ENCODE assay signal across 11 cellular contexts in the genomic region with DNA sequence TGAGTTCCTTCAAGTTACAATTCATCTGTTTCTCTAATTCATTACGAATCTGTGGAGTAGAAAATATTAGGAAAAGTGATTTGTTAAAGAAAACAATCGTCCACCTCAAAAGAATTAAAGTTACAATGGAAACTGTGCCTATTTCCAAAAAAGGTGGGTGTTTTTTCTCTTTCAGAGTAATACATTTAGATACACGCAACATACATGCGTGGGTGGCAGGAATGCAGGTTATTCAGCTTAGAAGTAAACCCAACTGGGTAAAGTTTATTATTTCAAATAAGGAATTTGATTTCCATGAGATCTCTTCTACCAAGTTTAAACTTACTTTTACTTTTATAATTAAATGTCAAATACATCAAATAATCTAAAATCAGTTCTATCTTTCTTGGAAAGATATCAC. TPM values are rescaled to one million over a fixed set of nuclear protein-coding genes. Genes with fewer than 3 reads are reported as not detected.
DNase-seq lines count a peak whose midpoint lies in the region; ATAC-seq lines count a peak whose summit lies in the region.
"Had no signal": no experiment of that assay in that cellular context is flagged by ENCODE, and none has a peak within 500 bp of the region (broad histone marks: within the 10 kb centered on the region; RNA-seq: fewer than 3 reads in every experiment).

No MANE protein-coding gene starts in this region.

- no peak overlapping the region for H2BK5ac ChIP-seq in mesendoderm (ENCODE audit: low read length)

- H4K8ac ChIP-seq in mesendoderm (ENCODE audit: low read depth, low read length): no peak overlapping the region

- no peaks in the 10 kb centered on the region for H3K27me3 Mint-ChIP-seq in activated T-helper 17 cell treated with anti-CD3 and anti-CD28 coated beads, Interleukin-2, amount 50 U/mL, for 72 hours
- H3K27me3 Mint-ChIP-seq: central memory CD8-positive, alpha-beta T cell; stimulated activated naive CD8-positive, alpha-beta T cell treated with anti-CD3 and anti-CD28 coated beads, Interleukin-15, Interleukin-2, amounts not matched to agents 100 ng/mL and 50 ng/mL, for 24 hours had no signal

- H3K36me3 ChIP-seq in HUES48 (ENCODE audit: control insufficient read depth, insufficient read depth, low read length) (peaks cover 53% of the 10 kb centered on the region), stomach smooth muscle (ENCODE audit: control insufficient read depth in 2 of 2, insufficient read depth in 2 of 2, low read length in 2 of 2) (peaks cover 15 to 16% of the 10 kb centered on the region in 2 donors), mesendoderm (ENCODE audit: control insufficient read depth, insufficient read depth, low read length) (peaks cover 2% of the 10 kb centered on the region)

- H3K4me3 ChIP-seq in HUES48 (ENCODE audit: low read depth, low read length): no peak overlapping the region
- H3K4me3 ChIP-seq in stomach smooth muscle (ENCODE audit: low read length in 2 of 2): no peak overlapping the region
- H3K4me3 ChIP-seq in mesendoderm (ENCODE audit: low read length): no peak overlapping the region
- H3K4me3 ChIP-seq: mucosa of descending colon had no signal

- H3K79me1 ChIP-seq in mesendoderm (ENCODE audit: low read length): no peaks in the 10 kb centered on the region

- no peak overlapping the region for H3K56ac ChIP-seq in mesendoderm (ENCODE audit: low read length)

- DNase-seq in iris pigment epithelial cell (ENCODE audit: low read depth) (peak; percentile 75), mesendoderm (no peak)
- DNase-seq in activated CD8-positive, alpha-beta memory T cell treated with anti-CD3 and anti-CD28 coated beads for 24 hours: no peak
- DNase-seq: NCI-H146 had no signal

- no peak overlapping the region for H3K23ac ChIP-seq in mesendoderm (ENCODE audit: low read length)

- H3K4me1 Mint-ChIP-seq in activated T-helper 17 cell treated with anti-CD3 and anti-CD28 coated beads, Interleukin-2, amount 50 U/mL, for 72 hours: no peaks in the 10 kb centered on the region
- H3K4me1 Mint-ChIP-seq: central memory CD8-positive, alpha-beta T cell had no signal

- H3K9ac ChIP-seq in HUES48 (ENCODE audit: low read depth, low read length) (no peak overlapping the region), stomach smooth muscle (ENCODE audit: low read length in 2 of 2) (peak overlapping the region in 1 of 2 donors; percentile 62), mesendoderm (ENCODE audit: low read length) (no peak overlapping the region)

- ATAC-seq in activated T-helper 17 cell treated with anti-CD3 and anti-CD28 coated beads, Interleukin-2, amount 50 U/mL, for 72 hours (replicated peaks): no peak
- ATAC-seq in GM21447 (IDR thresholded peaks at IDR 0.05; ENCODE audit: unreplicated experiment): no peak

- peak overlapping the region; percentile 24 for H3K27ac Mint-ChIP-seq in activated T-helper 17 cell treated with anti-CD3 and anti-CD28 coated beads, Interleukin-2, amount 50 U/mL, for 72 hours
- H3K27ac Mint-ChIP-seq: stimulated activated naive CD8-positive, alpha-beta T cell treated with anti-CD3 and anti-CD28 coated beads, Interleukin-15, Interleukin-2, amounts not matched to agents 100 ng/mL and 50 ng/mL, for 24 hours had no signal

- H3K79me2 ChIP-seq in mesendoderm (ENCODE audit: control insufficient read depth, insufficient read depth, low read length): no peaks in the 10 kb centered on the region

- H3K27ac ChIP-seq in HUES48 (ENCODE audit: low read depth, low read length) (peak overlapping the region; percentile 74), stomach smooth muscle (ENCODE audit: low read length) (peak overlapping the region; percentile 93), mesendoderm (ENCODE audit: low read depth, low read length) (no peak overlapping the region)

- no peak overlapping the region for H3K4ac ChIP-seq in mesendoderm (ENCODE audit: low read depth, low read length)

- H3K9me3 ChIP-seq in HUES48 (ENCODE audit: control insufficient read depth, insufficient read depth, low read length): no peaks in the 10 kb centered on the region
- no peaks in the 10 kb centered on the region for H3K9me3 ChIP-seq in stomach smooth muscle (ENCODE audit: control insufficient read depth in 2 of 2, low read length in 2 of 2)
- H3K9me3 ChIP-seq: mucosa of descending colon had no signal

- no peak overlapping the region for H3K4me3 Mint-ChIP-seq in activated T-helper 17 cell treated with anti-CD3 and anti-CD28 coated beads, Interleukin-2, amount 50 U/mL, for 72 hours
- H3K4me3 Mint-ChIP-seq: central memory CD8-positive, alpha-beta T cell; stimulated activated naive CD8-positive, alpha-beta T cell treated with anti-CD3 and anti-CD28 coated beads, Interleukin-15, Interleukin-2, amounts not matched to agents 100 ng/mL and 50 ng/mL, for 24 hours had no signal

- no peaks in the 10 kb centered on the region for H3K9me3 Mint-ChIP-seq in activated T-helper 17 cell treated with anti-CD3 and anti-CD28 coated beads, Interleukin-2, amount 50 U/mL, for 72 hours
- H3K9me3 Mint-ChIP-seq: central memory CD8-positive, alpha-beta T cell; stimulated activated naive CD8-positive, alpha-beta T cell treated with anti-CD3 and anti-CD28 coated beads, Interleukin-15, Interleukin-2, amounts not matched to agents 100 ng/mL and 50 ng/mL, for 24 hours had no signal

- H3K4me2 ChIP-seq in mesendoderm (ENCODE audit: low read length): no peak overlapping the region

- H3K36me3 Mint-ChIP-seq in activated T-helper 17 cell treated with anti-CD3 and anti-CD28 coated beads, Interleukin-2, amount 50 U/mL, for 72 hours (ENCODE audit: low read depth): peaks cover 91% of the 10 kb centered on the region

- no peak overlapping the region for H3K18ac ChIP-seq in mesendoderm (ENCODE audit: low read length)

- H2BK15ac ChIP-seq in mesendoderm (replicated peaks; ENCODE audit: low read depth): no peak overlapping the region

- H4K5ac ChIP-seq in mesendoderm (ENCODE audit: low read length): no peak overlapping the region

- no peak overlapping the region for H2AK5ac ChIP-seq in mesendoderm (ENCODE audit: low read length)

- H3K4me1 ChIP-seq in HUES48 (ENCODE audit: control insufficient read depth, insufficient read depth, low read length): peaks cover 25% of the 10 kb centered on the region
- H3K4me1 ChIP-seq in stomach smooth muscle (ENCODE audit: control insufficient read depth, insufficient read depth, low read length): peaks cover 61% of the 10 kb centered on the region
- H3K4me1 ChIP-seq in mesendoderm (ENCODE audit: control insufficient read depth, low read depth, low read length): peaks cover 2% of the 10 kb centered on the region

- no CpG with 5 or more reads among the region's 4 CpGs for WGBS in mesendoderm (ENCODE audit: extremely low coverage, insufficient coverage, low lambda C conversion rate)

- no peak overlapping the region for H2BK120ac ChIP-seq in mesendoderm (ENCODE audit: low read depth, low read length)

- H3K27me3 ChIP-seq in HUES48 (ENCODE audit: control insufficient read depth, insufficient read depth, low read length) (no peaks in the 10 kb centered on the region), stomach smooth muscle (ENCODE audit: control insufficient read depth in 1 of 2, insufficient read depth in 2 of 2, low read length in 2 of 2) (no peaks in the 10 kb centered on the region), mesendoderm (ENCODE audit: insufficient read depth, low read length, poor library complexity) (no peaks in the 10 kb centered on the region)

RNA-seq across cellular contexts. Expression of a gene that starts 52.2 kb away (rescaled TPM):
- total RNA-seq in activated T-helper 17 cell treated with anti-CD3 and anti-CD28 coated beads, Interleukin-2, amount 50 U/mL, for 72 hours: 10 to 100 TPM; 60.8 to 95.4 TPM
- polyA plus RNA-seq in mesendoderm (2013, experiment 1 of 2): 7.0 TPM
- polyA plus RNA-seq in mesendoderm (2013, experiment 2 of 2): 7.5 TPM
